ENCODE assay signal across 8 cellular contexts in the genomic region with DNA sequence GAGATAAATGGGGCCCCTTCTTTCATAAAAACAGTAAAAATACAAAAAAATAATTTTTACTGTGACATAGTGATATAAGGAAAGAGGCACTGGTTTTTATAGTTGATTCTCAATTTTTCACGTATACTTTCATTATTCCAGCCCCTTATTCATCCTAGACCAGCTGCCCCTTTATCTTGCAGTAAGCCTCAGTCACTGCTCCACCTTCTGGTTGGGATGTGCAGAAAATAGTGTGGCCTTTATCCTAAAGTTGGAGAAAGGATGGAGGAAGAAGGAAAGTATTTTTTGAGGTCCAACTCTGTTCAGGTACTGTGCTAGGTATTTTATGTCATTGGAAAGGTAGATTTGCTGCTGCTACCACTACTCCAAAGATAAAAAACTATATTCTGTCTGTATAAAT.
DNase-seq lines count a peak whose midpoint lies in the region; ATAC-seq and TF ChIP-seq lines count a peak whose summit lies in the region.

No MANE protein-coding gene starts in this region.

- H3K9me3 ChIP-seq in right atrium auricular region (no peaks in the 10 kb centered on the region), testis (no peaks in the 10 kb centered on the region)

- 21% methylated on average over 1 of the region's 1 CpG for WGBS in testis, 2 donors

- no peaks in the 10 kb centered on the region for H3K27me3 ChIP-seq in right atrium auricular region
- H3K27me3 ChIP-seq in testis: no peaks in the 10 kb centered on the region

- ATAC-seq in GM18873 (IDR thresholded peaks at IDR 0.05; ENCODE audit: low FRiP score, unreplicated experiment): no peak
- ATAC-seq in HG03565 (IDR thresholded peaks at IDR 0.05; ENCODE audit: unreplicated experiment): no peak
- ATAC-seq in HG02981 (IDR thresholded peaks at IDR 0.05; ENCODE audit: unreplicated experiment): no peak

- H3K36me3 ChIP-seq in right atrium auricular region (peaks cover 53% of the 10 kb centered on the region), testis (ENCODE audit: low read depth, missing control alignments) (no peaks in the 10 kb centered on the region)

- H3K4me1 ChIP-seq in right atrium auricular region (no peaks in the 10 kb centered on the region), testis (no peaks in the 10 kb centered on the region)

- TF ChIP-seq CTCF in AG09309 (IDR thresholded peaks at IDR 0.05; ENCODE audit: control insufficient read depth, insufficient read depth, low read depth, low read length, missing control alignments) (peak; percentile 81), VCaP (conservative IDR thresholded peaks at IDR 0.05) (peak; percentile 81), right atrium auricular region (IDR thresholded peaks at IDR 0.05) (peak; percentile 37 to 62), testis (IDR thresholded peaks at IDR 0.05) (peak; percentile 39 to 52 (median 52))

- intact Hi-C loops in testis (cut with DNase I; ENCODE audit: low total_unique reads): no loop called here

- no peak overlapping the region for H3K4me3 ChIP-seq in AG09309 (ENCODE audit: control insufficient read depth, low read depth, low read length)
- no peak overlapping the region for H3K4me3 ChIP-seq in right atrium auricular region
- no peak overlapping the region for H3K4me3 ChIP-seq in testis

- no peak for TF ChIP-seq POLR2A in testis (IDR thresholded peaks at IDR 0.05)

- peak; percentile 11 for DNase-seq in AG09309 (ENCODE audit: low read depth)
- peak; percentile 40 for DNase-seq in HCEC 1CT
- DNase-seq in right atrium auricular region (ENCODE audit: low spot score): no peak
- DNase-seq in testis: peak; percentile 67

- H3K27ac ChIP-seq in VCaP: no peak overlapping the region
- H3K27ac ChIP-seq in right atrium auricular region: no peak overlapping the region
- no peak overlapping the region for H3K27ac ChIP-seq in testis
